Comparison of ENCODE assay signal across 16 cellular contexts in genomic region chr6:115986026-115986425, GRCh38.
DNase-seq lines count a peak whose midpoint lies in the region; ATAC-seq and TF ChIP-seq lines count a peak whose summit lies in the region.
"Had no signal": no experiment of that assay in that cellular context is flagged by ENCODE, and none has a peak within 500 bp of the region (broad histone marks: within the 10 kb centered on the region; RNA-seq: fewer than 3 reads in every experiment).

No MANE protein-coding gene starts in this region.

- no peaks in the 10 kb centered on the region for H3K9me3 ChIP-seq in skeletal muscle satellite cell (replicated peaks; ENCODE audit: low read length)

- H3K27ac ChIP-seq in caudate nucleus (ENCODE audit: low read depth, low read length): no peak overlapping the region
- H3K27ac ChIP-seq: GM23248 had no signal

- peak overlapping the region; percentile 3 for H3K4me2 ChIP-seq in skeletal muscle satellite cell (ENCODE audit: low read length)

- BruUV-seq in Calu3 (replicated peaks; lab: Mats Ljungman, UMichigan): no TSS peak

- DNase-seq in RPMI7951 (ENCODE audit: low read depth): peak; percentile 24
- peak; percentile 45 for DNase-seq in myocyte (ENCODE audit: low read depth)
- no peak for DNase-seq in caudate nucleus (lab: John Stamatoyannopoulos, UW)
- DNase-seq in Calu3: no peak
- no peak for DNase-seq in activated T-cell treated with anti-CD3 and anti-CD28 coated beads, Interleukin-2, amount 50 U/mL, for 48 hours
- DNase-seq: C1 segment of cervical spinal cord; CD4-positive, alpha-beta memory T cell; COR-L47; DMS153; DND-41; GM23248; H7 had no signal

- no peak for TF ChIP-seq CTCF in Calu3 (IDR thresholded peaks at IDR 0.05; ENCODE audit: unreplicated experiment)

- intact Hi-C loops in Calu3 (cut with micrococcal nuclease; ENCODE audit: unreplicated experiment): no loop called here

- ATAC-seq in activated T-helper 17 cell treated with anti-CD3 and anti-CD28 coated beads, Interleukin-2, amount 50 U/mL, for 72 hours (replicated peaks): peak; percentile 16
- no peak for ATAC-seq in GM19455 (IDR thresholded peaks at IDR 0.05; ENCODE audit: unreplicated experiment)
- ATAC-seq: HCT116 had no signal

- H3K27ac Mint-ChIP-seq in activated T-helper 17 cell treated with anti-CD3 and anti-CD28 coated beads, Interleukin-2, amount 50 U/mL, for 72 hours: no peak overlapping the region
- H3K27ac Mint-ChIP-seq in Calu3 (ENCODE audit: unreplicated experiment): no peak overlapping the region
- H3K27ac Mint-ChIP-seq: CD4-positive, alpha-beta memory T cell had no signal

- H3K27me3 Mint-ChIP-seq in activated T-helper 17 cell treated with anti-CD3 and anti-CD28 coated beads, Interleukin-2, amount 50 U/mL, for 72 hours: peaks cover 5% of the 10 kb centered on the region
- no peaks in the 10 kb centered on the region for H3K27me3 Mint-ChIP-seq in Calu3 (ENCODE audit: unreplicated experiment)

- no peak overlapping the region for H3K9ac ChIP-seq in skeletal muscle satellite cell (ENCODE audit: low read depth, low read length)
- H3K9ac ChIP-seq: GM23248 had no signal

- H3K27me3 ChIP-seq in skeletal muscle satellite cell (ENCODE audit: control insufficient read depth, insufficient read depth, low read length): no peaks in the 10 kb centered on the region

- H3K4me1 Mint-ChIP-seq in activated T-helper 17 cell treated with anti-CD3 and anti-CD28 coated beads, Interleukin-2, amount 50 U/mL, for 72 hours: no peaks in the 10 kb centered on the region
- peaks cover 22% of the 10 kb centered on the region for H3K4me1 Mint-ChIP-seq in Calu3 (ENCODE audit: low read depth, unreplicated experiment)
- H3K4me1 Mint-ChIP-seq: CD4-positive, alpha-beta memory T cell had no signal

- no peaks in the 10 kb centered on the region for H3K36me3 Mint-ChIP-seq in activated T-helper 17 cell treated with anti-CD3 and anti-CD28 coated beads, Interleukin-2, amount 50 U/mL, for 72 hours (ENCODE audit: low read depth)
- no peaks in the 10 kb centered on the region for H3K36me3 Mint-ChIP-seq in Calu3 (ENCODE audit: insufficient read depth, unreplicated experiment)
- H3K36me3 Mint-ChIP-seq: CD4-positive, alpha-beta memory T cell had no signal

- no peaks in the 10 kb centered on the region for H3K4me1 ChIP-seq in skeletal muscle satellite cell (ENCODE audit: control insufficient read depth, insufficient read depth, low read length)

- H3K9me3 Mint-ChIP-seq in activated T-helper 17 cell treated with anti-CD3 and anti-CD28 coated beads, Interleukin-2, amount 50 U/mL, for 72 hours: no peaks in the 10 kb centered on the region
- H3K9me3 Mint-ChIP-seq in Calu3 (ENCODE audit: low read depth, unreplicated experiment): peaks cover 2% of the 10 kb centered on the region

- CTCF ChIA-PET in Calu3 (lab: Charles Lee): interaction anchor here (1.1 kb wide), 1 partner anchor 28 kb away, joined by 4 read pairs; no protein-coding TSS in a partner anchor

- no peaks in the 10 kb centered on the region for H3K36me3 ChIP-seq in skeletal muscle satellite cell (ENCODE audit: insufficient read depth, low read length)

- H3K4me3 Mint-ChIP-seq in activated T-helper 17 cell treated with anti-CD3 and anti-CD28 coated beads, Interleukin-2, amount 50 U/mL, for 72 hours: no peak overlapping the region
- no peak overlapping the region for H3K4me3 Mint-ChIP-seq in Calu3 (ENCODE audit: low read depth, unreplicated experiment)
- H3K4me3 Mint-ChIP-seq: CD4-positive, alpha-beta memory T cell had no signal

- no peak overlapping the region for H3K4me3 ChIP-seq in skeletal muscle satellite cell (ENCODE audit: low read length)
- H3K4me3 ChIP-seq: GM23248 had no signal

Comparison
In these comparisons a context has a peak if more than half of its experiments do, and no peak if none do; other contexts are left out.
1. DNase-seq: peak in RPMI7951 (single experiment) and myocyte (single experiment); none in caudate nucleus (0 of 61), Calu3 (single experiment) and activated T-cell treated with anti-CD3 and anti-CD28 coated beads, Interleukin-2, amount 50 U/mL, for 48 hours (0 of 2).